In genomic region chr1:37795340-37796110, GRCh38 we compare ENCODE assay signal across 8 cellular contexts. TPM values are rescaled to one million over a fixed set of nuclear protein-coding genes. Genes with fewer than 3 reads are reported as not detected.
DNase-seq lines count a peak whose midpoint lies in the region; ATAC-seq and TF ChIP-seq lines count a peak whose summit lies in the region.

No MANE protein-coding gene starts in this region.

- peak overlapping the region; percentile 78 for H3K9ac ChIP-seq in neural cell (ENCODE audit: low read length)

- no peaks in the 10 kb centered on the region for H3K9me3 Mint-ChIP-seq in Calu3 (ENCODE audit: low read depth, unreplicated experiment)
- no peaks in the 10 kb centered on the region for H3K9me3 Mint-ChIP-seq in activated CD4-positive, alpha-beta memory T cell treated with anti-CD3 and anti-CD28 coated beads, Interleukin-2, amount 10 ng/mL, durations not matched to agents 7 days and 5 days

- no peak for TF ChIP-seq POLR2A in GM18505 (IDR thresholded peaks at IDR 0.05; ENCODE audit: borderline replicate concordance, extremely low read depth, insufficient read depth, insufficient read length)

- peaks cover 30% of the 10 kb centered on the region for H3K36me3 Mint-ChIP-seq in Calu3 (ENCODE audit: insufficient read depth, unreplicated experiment)
- peaks cover 7% of the 10 kb centered on the region for H3K36me3 Mint-ChIP-seq in activated CD4-positive, alpha-beta memory T cell treated with anti-CD3 and anti-CD28 coated beads, Interleukin-2, amount 10 ng/mL, durations not matched to agents 7 days and 5 days (ENCODE audit: low read depth)

- H4K20me1 ChIP-seq in neural cell (ENCODE audit: insufficient read depth): no peaks in the 10 kb centered on the region

- H3K36me3 ChIP-seq in MG63: peaks cover 4% of the 10 kb centered on the region
- no peaks in the 10 kb centered on the region for H3K36me3 ChIP-seq in neural cell (ENCODE audit: insufficient read depth, low read length)

- no peaks in the 10 kb centered on the region for H3F3A ChIP-seq in neural cell (ENCODE audit: insufficient read depth, low read length, poor library complexity, severe bottlenecking)

- intact Hi-C loops in Calu3 (cut with micrococcal nuclease; ENCODE audit: unreplicated experiment): no loop called here

- POLR2A ChIA-PET in activated CD4-positive, alpha-beta memory T cell treated with anti-CD3 and anti-CD28 coated beads, Interleukin-2, amount 10 ng/mL, durations not matched to agents 7 days and 5 days (lab: Charles Lee): interaction anchor here (1.0 to 2.3 kb wide), 2 partner anchors 10 to 12 kb away, joined by 3 to 10 read pairs; partner anchors contain the start of genes C1orf122 and YRDC

- no peaks in the 10 kb centered on the region for H3K79me2 ChIP-seq in neural cell (replicated peaks; ENCODE audit: insufficient read depth, low read length)

- peaks cover 23% of the 10 kb centered on the region for H3K27me3 Mint-ChIP-seq in Calu3 (ENCODE audit: unreplicated experiment)
- H3K27me3 Mint-ChIP-seq in activated CD4-positive, alpha-beta memory T cell treated with anti-CD3 and anti-CD28 coated beads, Interleukin-2, amount 10 ng/mL, durations not matched to agents 7 days and 5 days: peaks cover 33% of the 10 kb centered on the region

- H3K27ac ChIP-seq in neural cell (ENCODE audit: low read length): peak overlapping the region; percentile 54

- no TSS peak for BruUV-seq in Calu3 (replicated peaks; lab: Mats Ljungman, UMichigan)

- H3K9me3 ChIP-seq in MG63 (no peaks in the 10 kb centered on the region), neural cell (ENCODE audit: low read length) (no peaks in the 10 kb centered on the region)

- DNase-seq in Calu3 (peak; percentile 60), MG63 (peak; percentile 25), fibroblast of pulmonary artery (ENCODE audit: low read depth) (peak; percentile 58), NCI-H2171 (lab: John Stamatoyannopoulos, UW) (no peak)
- peak; percentile 57 for DNase-seq in activated CD4-positive, alpha-beta memory T cell treated with anti-CD3 and anti-CD28 coated beads, Interleukin-2, amount 10 ng/mL, durations not matched to agents 7 days and 5 days

- no peak for ATAC-seq in HG03159 (IDR thresholded peaks at IDR 0.05; ENCODE audit: unreplicated experiment)
- no peak for ATAC-seq in GM18505 (IDR thresholded peaks at IDR 0.05; ENCODE audit: unreplicated experiment)

- H3K9me2 ChIP-seq in neural cell (ENCODE audit: insufficient read depth, low read length): no peaks in the 10 kb centered on the region

- no peak for TF ChIP-seq RAD21 in neural cell (conservative IDR thresholded peaks at IDR 0.05)

- H3K27me3 ChIP-seq in MG63 (no peaks in the 10 kb centered on the region), neural cell (ENCODE audit: insufficient read depth, low read depth, low read length) (no peaks in the 10 kb centered on the region)

- H3K4me2 ChIP-seq in neural cell (ENCODE audit: low read length): peak overlapping the region; percentile 95

- CTCF ChIA-PET in Calu3 (lab: Charles Lee): no interaction called here
- CTCF ChIA-PET in activated CD4-positive, alpha-beta memory T cell treated with anti-CD3 and anti-CD28 coated beads, Interleukin-2, amount 10 ng/mL, durations not matched to agents 7 days and 5 days (lab: Charles Lee): no interaction called here

- no peak overlapping the region for H3K27ac Mint-ChIP-seq in Calu3 (ENCODE audit: unreplicated experiment)
- no peak overlapping the region for H3K27ac Mint-ChIP-seq in activated CD4-positive, alpha-beta memory T cell treated with anti-CD3 and anti-CD28 coated beads, Interleukin-2, amount 10 ng/mL, durations not matched to agents 7 days and 5 days

- TF ChIP-seq CTCF in Calu3 (IDR thresholded peaks at IDR 0.05; ENCODE audit: unreplicated experiment): no peak
- TF ChIP-seq CTCF in fibroblast of pulmonary artery (IDR thresholded peaks at IDR 0.05; ENCODE audit: low read length, missing control alignments): no peak
- no peak for TF ChIP-seq CTCF in neural cell (IDR thresholded peaks at IDR 0.05; ENCODE audit: poor library complexity, severe bottlenecking)

- H3K4me3 ChIP-seq in MG63: no peak overlapping the region
- H3K4me3 ChIP-seq in fibroblast of pulmonary artery (replicated peaks; ENCODE audit: low read depth, low read length): no peak overlapping the region
- peak overlapping the region; percentile 82 for H3K4me3 ChIP-seq in neural cell (ENCODE audit: low read length)

- H2AFZ ChIP-seq in neural cell (ENCODE audit: low read depth, low read length): peak overlapping the region; percentile 51

- H3K4me3 Mint-ChIP-seq in Calu3 (ENCODE audit: low read depth, unreplicated experiment): peak overlapping the region; percentile 68
- peak overlapping the region; percentile 53 for H3K4me3 Mint-ChIP-seq in activated CD4-positive, alpha-beta memory T cell treated with anti-CD3 and anti-CD28 coated beads, Interleukin-2, amount 10 ng/mL, durations not matched to agents 7 days and 5 days

- TF ChIP-seq EP300 in neural cell (conservative IDR thresholded peaks at IDR 0.05; ENCODE audit: poor library complexity, severe bottlenecking): no peak

- H3K4me1 Mint-ChIP-seq in Calu3 (ENCODE audit: low read depth, unreplicated experiment): peaks cover 17% of the 10 kb centered on the region
- peaks cover 13% of the 10 kb centered on the region for H3K4me1 Mint-ChIP-seq in activated CD4-positive, alpha-beta memory T cell treated with anti-CD3 and anti-CD28 coated beads, Interleukin-2, amount 10 ng/mL, durations not matched to agents 7 days and 5 days

TF ChIP-seq in neural cell, 6 proteins besides CTCF, POLR2A, EP300 and RAD21:
- TF ChIP-seq EZH2 (IDR thresholded peaks at IDR 0.05; ENCODE audit: borderline replicate concordance, insufficient read depth, low read length, poor library complexity, severe bottlenecking) (no peak), MXI1 (conservative IDR thresholded peaks at IDR 0.05; ENCODE audit: poor library complexity, severe bottlenecking) (no peak), REST (IDR thresholded peaks at IDR 0.05; ENCODE audit: borderline replicate concordance) (peak; percentile 92), TAF1 (IDR thresholded peaks at IDR 0.05; ENCODE audit: low read depth) (no peak)

RNA-seq across cellular contexts. Expression of gene MANEAL, which starts 1.9 kb away (rescaled TPM):
- total RNA-seq in Calu3 (2022): 28.1 and 28.6 TPM in 2 replicates
- total RNA-seq in MG63 (2014; rRNA removed; shearing (Covaris generic); ENCODE audit: low replicate concordance): 8.8 and 15.0 TPM in 2 replicates
- 1 to 10 TPM; 1.7 to 1.8 TPM for total RNA-seq in activated CD4-positive, alpha-beta memory T cell treated with anti-CD3 and anti-CD28 coated beads, Interleukin-2, amount 10 ng/mL, durations not matched to agents 7 days and 5 days
- 37.0 and 46.7 TPM in 2 replicates for polyA plus RNA-seq in neural cell
- polyA minus RNA-seq in neural cell: 46.7 and 52.8 TPM in 2 replicates

RNA-seq across cellular contexts. Expression of gene C1orf122, which starts 12.1 kb away (rescaled TPM):
- 41.3 and 43.6 TPM in 2 replicates for total RNA-seq in Calu3 (2022)
- 22.3 and 68.2 TPM in 2 replicates for total RNA-seq in MG63 (2014; rRNA removed; shearing (Covaris generic); ENCODE audit: low replicate concordance)
- 10 to 100 TPM; 17.3 to 18.3 TPM for total RNA-seq in activated CD4-positive, alpha-beta memory T cell treated with anti-CD3 and anti-CD28 coated beads, Interleukin-2, amount 10 ng/mL, durations not matched to agents 7 days and 5 days
- polyA plus RNA-seq in neural cell: 133 and 143 TPM in 2 replicates
- polyA minus RNA-seq in neural cell: 27.5 and 30.8 TPM in 2 replicates

RNA-seq across cellular contexts. Expression of gene YRDC, which starts 12.5 kb away (rescaled TPM):
- 18.6 and 18.8 TPM in 2 replicates for total RNA-seq in Calu3 (2022)
- total RNA-seq in MG63 (2014; rRNA removed; shearing (Covaris generic); ENCODE audit: low replicate concordance): 34.7 and 37.8 TPM in 2 replicates
- total RNA-seq in activated CD4-positive, alpha-beta memory T cell treated with anti-CD3 and anti-CD28 coated beads, Interleukin-2, amount 10 ng/mL, durations not matched to agents 7 days and 5 days: 10 to 100 TPM; 16.4 to 16.8 TPM
- 27.6 and 34.1 TPM in 2 replicates for polyA plus RNA-seq in neural cell
- 17.5 and 20.7 TPM in 2 replicates for polyA minus RNA-seq in neural cell

RNA-seq across cellular contexts. Expression of gene EPHA10, which starts 30.6 kb away (rescaled TPM):
- total RNA-seq in Calu3 (2022): 7.8 and 10.7 TPM in 2 replicates
- total RNA-seq in MG63 (2014; rRNA removed; shearing (Covaris generic); ENCODE audit: low replicate concordance): not detected in 2 replicates
- not detected for total RNA-seq in activated CD4-positive, alpha-beta memory T cell treated with anti-CD3 and anti-CD28 coated beads, Interleukin-2, amount 10 ng/mL, durations not matched to agents 7 days and 5 days
- 34.7 and 39.4 TPM in 2 replicates for polyA plus RNA-seq in neural cell
- polyA minus RNA-seq in neural cell: 30.6 and 34.3 TPM in 2 replicates
